Comparison of ENCODE assay signal across 20 cellular contexts in the genomic region with DNA sequence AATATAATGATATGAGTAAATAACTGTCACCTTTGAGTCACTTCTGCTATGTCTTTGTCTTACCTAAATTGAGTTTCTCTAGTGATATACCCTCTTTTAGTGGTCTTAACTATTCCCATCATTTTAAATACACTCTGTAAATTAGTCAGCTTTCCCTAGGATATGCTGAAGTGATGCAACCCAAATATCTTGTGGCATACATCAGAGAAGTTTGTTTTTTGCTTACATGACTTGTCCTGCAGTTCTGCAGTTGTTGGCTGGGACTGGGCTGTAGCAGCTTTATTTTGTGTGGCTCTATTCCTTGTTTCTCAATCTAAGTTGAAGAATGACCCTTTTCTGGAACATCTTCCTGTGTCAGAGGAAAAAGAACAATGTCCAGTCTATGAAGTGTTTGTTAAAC.
DNase-seq lines count a peak whose midpoint lies in the region; ATAC-seq and TF ChIP-seq lines count a peak whose summit lies in the region.
"Had no signal": no experiment of that assay in that cellular context is flagged by ENCODE, and none has a peak within 500 bp of the region (broad histone marks: within the 10 kb centered on the region; RNA-seq: fewer than 3 reads in every experiment).

No MANE protein-coding gene starts in this region.

- no peak overlapping the region for H3K9ac ChIP-seq in subcutaneous abdominal adipose tissue (ENCODE audit: low read length in 5 of 5)

- ATAC-seq in GM18502 (IDR thresholded peaks at IDR 0.05; ENCODE audit: poor library complexity, unreplicated experiment): no peak
- ATAC-seq: lower lobe of right lung, upper lobe of right lung had no signal

- H3K4me3 Mint-ChIP-seq in MCF 10A (ENCODE audit: unreplicated experiment): no peak overlapping the region
- H3K4me3 Mint-ChIP-seq: naive B cell had no signal

- no peaks in the 10 kb centered on the region for H3K27me3 Mint-ChIP-seq in MCF 10A (ENCODE audit: insufficient read depth, unreplicated experiment)
- H3K27me3 Mint-ChIP-seq: naive B cell had no signal

- POLR2A ChIA-PET in MCF 10A (lab: Yijun Ruan, JAX): no interaction called here
- POLR2A ChIA-PET in HEK293T (lab: Yijun Ruan, JAX): no interaction called here

- H3K27ac ChIP-seq in breast epithelium (no peak overlapping the region), brain microvascular endothelial cell (no peak overlapping the region), subcutaneous abdominal adipose tissue (ENCODE audit: low read depth, low read length) (peak overlapping the region; percentile 7)
- H3K27ac ChIP-seq: 22Rv1, lower lobe of right lung, prostate gland, upper lobe of right lung had no signal

- H3K27me3 ChIP-seq in breast epithelium (no peaks in the 10 kb centered on the region), brain microvascular endothelial cell (replicated peaks) (no peaks in the 10 kb centered on the region), subcutaneous abdominal adipose tissue (ENCODE audit: control insufficient read depth in 5 of 5, insufficient read depth in 4 of 5, low read length in 5 of 5) (no peaks in the 10 kb centered on the region)
- H3K27me3 ChIP-seq: upper lobe of right lung had no signal

- TF ChIP-seq POLR2A in breast epithelium (IDR thresholded peaks at IDR 0.05): no peak

- H3K36me3 ChIP-seq in breast epithelium (peaks cover 2% of the 10 kb centered on the region), brain microvascular endothelial cell (replicated peaks) (peaks cover 53% of the 10 kb centered on the region), subcutaneous abdominal adipose tissue (ENCODE audit: control insufficient read depth in 5 of 5, insufficient read depth in 5 of 5, low read length in 5 of 5) (peaks cover 31 to 61% (median 41%) of the 10 kb centered on the region in 5 donors)
- H3K36me3 ChIP-seq: prostate gland had no signal

- intact Hi-C loops in MCF 10A (cut with micrococcal nuclease): no loop called here
- intact Hi-C loops in breast epithelium (cut with DNase I; ENCODE audit: low total_unique reads): no loop called here

- TF ChIP-seq CTCF in MCF 10A (IDR thresholded peaks at IDR 0.05; ENCODE audit: unreplicated experiment) (no peak), breast epithelium (IDR thresholded peaks at IDR 0.05) (no peak), brain microvascular endothelial cell (IDR thresholded peaks at IDR 0.05; ENCODE audit: low read depth, low read length, missing control alignments) (no peak), foreskin fibroblast (IDR thresholded peaks at IDR 0.05; ENCODE audit: low read depth, low read length) (no peak)

- H3K4me3 ChIP-seq in breast epithelium (no peak overlapping the region), brain microvascular endothelial cell (ENCODE audit: low read depth, low read length) (no peak overlapping the region), foreskin fibroblast (ENCODE audit: low read depth in 1 of 2, low read length in 2 of 2) (no peak overlapping the region), subcutaneous abdominal adipose tissue (ENCODE audit: low read depth in 1 of 5, low read length in 5 of 5) (no peak overlapping the region)
- H3K4me3 ChIP-seq: lower lobe of right lung, prostate gland, upper lobe of right lung had no signal

- H3K9me3 Mint-ChIP-seq in MCF 10A (ENCODE audit: unreplicated experiment): no peaks in the 10 kb centered on the region
- H3K9me3 Mint-ChIP-seq: naive B cell had no signal

- H3K9me3 ChIP-seq in breast epithelium: no peaks in the 10 kb centered on the region
- H3K9me3 ChIP-seq in subcutaneous abdominal adipose tissue (ENCODE audit: control insufficient read depth in 5 of 5, low read length in 5 of 5): no peaks in the 10 kb centered on the region
- H3K9me3 ChIP-seq: lower lobe of right lung, prostate gland, upper lobe of right lung had no signal

- H3K36me3 Mint-ChIP-seq in MCF 10A (ENCODE audit: insufficient read depth, unreplicated experiment): peaks cover 88% of the 10 kb centered on the region

- no TSS peak for BruUV-seq in MCF 10A (replicated peaks; lab: Mats Ljungman, UMichigan)

- CTCF ChIA-PET in MCF 10A (lab: Yijun Ruan, JAX): no interaction called here
- CTCF ChIA-PET in HEK293T (lab: Yijun Ruan, JAX): no interaction called here

- DNase-seq in MCF 10A (ENCODE audit: unreplicated experiment) (peak; percentile 43), breast epithelium (ENCODE audit: low spot score in 2 of 2) (no peak), brain microvascular endothelial cell (peak; percentile 16), foreskin fibroblast (peak; percentile 71 to 81), HEK293T (ENCODE audit: extremely low spot score) (no peak), NCI-H1417 (lab: John Stamatoyannopoulos, UW) (no peak)
- DNase-seq: activated CD4-positive, alpha-beta T cell treated with anti-CD3 and anti-CD28 coated beads for 4 hours; activated CD8-positive, alpha-beta memory T cell treated with anti-CD3 and anti-CD28 coated beads, Interleukin-2, amount 50 U/mL, for 48 hours; activated naive CD4-positive, alpha-beta T cell treated with Interleukin-2 at 50 U/mL for 16 hours; effector CD8-positive, alpha-beta T cell; lower lobe of right lung; naive B cell; NCI-H2107; NCI-H526 treated with DMSO at 0.1 percent for 48 hours; stimulated activated naive CD4-positive, alpha-beta T cell; upper lobe of right lung had no signal

- H3K4me1 Mint-ChIP-seq in MCF 10A (ENCODE audit: insufficient read depth, unreplicated experiment): peaks cover 10% of the 10 kb centered on the region

- in situ Hi-C loops in brain microvascular endothelial cell (cut with HindIII; ENCODE audit: low pct_ligation_motif_present, low sequenced_read_pairs): no loop called here

- H3K27ac Mint-ChIP-seq in MCF 10A (ENCODE audit: low read depth, unreplicated experiment): no peak overlapping the region

- H3K4me1 ChIP-seq in breast epithelium: no peaks in the 10 kb centered on the region
- H3K4me1 ChIP-seq in subcutaneous abdominal adipose tissue (ENCODE audit: control insufficient read depth in 5 of 5, insufficient read depth in 5 of 5, low read length in 5 of 5): peaks cover 0 to 23% (median 8%) of the 10 kb centered on the region in 5 donors
- H3K4me1 ChIP-seq: lower lobe of right lung, prostate gland had no signal

TF ChIP-seq in HEK293T, 16 proteins besides CTCF, POLR2A, EP300 and RAD21:
- TF ChIP-seq ELF4 (IDR thresholded peaks at IDR 0.05) (no peak), LEF1 (IDR thresholded peaks at IDR 0.05; ENCODE audit: borderline replicate concordance) (no peak), CTBP1 (IDR thresholded peaks at IDR 0.05; ENCODE audit: borderline replicate concordance) (no peak), HDGF (IDR thresholded peaks at IDR 0.05; ENCODE audit: borderline replicate concordance) (no peak), NFRKB (IDR thresholded peaks at IDR 0.05) (no peak), SUZ12 (IDR thresholded peaks at IDR 0.05) (no peak), BHLHE40 (IDR thresholded peaks at IDR 0.05; ENCODE audit: borderline replicate concordance) (no peak), PKNOX1 (IDR thresholded peaks at IDR 0.05) (no peak), ZNF384 (IDR thresholded peaks at IDR 0.05) (no peak), TARDBP (IDR thresholded peaks at IDR 0.05) (no peak), FOXA1 (IDR thresholded peaks at IDR 0.05) (no peak)

Comparison
In these comparisons a context has a peak if more than half of its experiments do, and no peak if none do; other contexts are left out.
1. DNase-seq: peak in MCF 10A (single experiment), brain microvascular endothelial cell (single experiment) and foreskin fibroblast (2 of 2); none in breast epithelium (0 of 2), HEK293T (single experiment) and NCI-H1417 (0 of 3).